In the genomic region with DNA sequence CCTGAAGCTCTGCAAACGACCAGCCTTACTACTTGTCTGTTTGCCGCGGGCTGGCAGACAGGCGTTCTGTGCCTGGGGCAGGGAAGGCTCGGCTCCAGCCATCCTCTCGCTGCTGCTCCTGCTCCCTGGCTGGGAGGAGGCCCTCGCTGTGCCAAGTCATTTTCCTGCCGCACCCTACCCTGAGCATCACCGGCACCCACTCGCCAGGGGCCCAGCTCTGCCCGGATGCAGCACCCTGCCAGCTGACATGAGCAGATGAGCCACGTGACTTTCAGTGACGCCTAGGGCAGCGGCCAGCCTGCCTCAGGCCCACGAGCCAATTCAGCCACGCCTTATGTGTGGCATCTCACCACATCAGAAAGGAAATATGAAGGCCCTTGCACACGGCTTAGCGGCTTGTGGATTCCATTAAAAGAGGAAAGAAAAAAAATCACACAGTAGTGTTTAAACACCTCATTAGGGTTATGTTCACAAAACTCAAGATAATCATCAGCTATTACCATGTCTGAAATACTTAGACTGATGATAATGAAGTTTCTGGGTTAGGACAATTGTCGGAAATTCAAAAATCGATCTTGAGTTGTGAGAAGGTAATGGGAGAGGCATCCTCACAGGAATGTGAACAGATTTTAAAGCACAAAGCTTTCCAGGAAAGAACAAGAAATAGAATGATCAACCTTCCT, we compare ENCODE assay signal across 23 cellular contexts.
A peak's percentile ranks its signal among the peaks of the same experiment; 100 is the strongest.
DNase-seq lines count a peak whose midpoint lies in the region; ATAC-seq and TF ChIP-seq lines count a peak whose summit lies in the region.
"Had no signal": no experiment of that assay in that cellular context is flagged by ENCODE, and none has a peak within 500 bp of the region (broad histone marks: within the 10 kb centered on the region; RNA-seq: fewer than 3 reads in every experiment).

No MANE protein-coding gene starts in this region.

- no peaks in the 10 kb centered on the region for H3K4me1 Mint-ChIP-seq in activated naive CD8-positive, alpha-beta T cell (ENCODE audit: low read depth)
- no peaks in the 10 kb centered on the region for H3K4me1 Mint-ChIP-seq in activated naive CD8-positive, alpha-beta T cell treated with anti-CD3 and anti-CD28 coated beads, Interleukin-2, amount 50 U/mL, for 24 hours
- H3K4me1 Mint-ChIP-seq in endothelial cell (ENCODE audit: unreplicated experiment) (peaks cover 8% of the 10 kb centered on the region), natural killer cell (peaks cover 21 to 28% of the 10 kb centered on the region in 2 donors)

- no peaks in the 10 kb centered on the region for H3K9me3 ChIP-seq in spleen
- H3K9me3 ChIP-seq: breast epithelium, left lung, SK-N-SH had no signal

- intact Hi-C loops in natural killer cell (cut with micrococcal nuclease), result loop anchor here (1.0 to 5.0 kb wide), 2 partner anchors 39 to 169 kb away; no protein-coding TSS in a partner anchor
- intact Hi-C loops in spleen (cut with DNase I; ENCODE audit: low total_unique reads), result no loop called here

- no peak for TF ChIP-seq CTCF in endothelial cell (IDR thresholded peaks at IDR 0.05; ENCODE audit: unreplicated experiment)
- no peak for TF ChIP-seq CTCF in natural killer cell (IDR thresholded peaks at IDR 0.05)
- TF ChIP-seq CTCF in spleen (IDR thresholded peaks at IDR 0.05 in 8 of 11, conservative IDR thresholded peaks at IDR 0.05 in 3 of 11), result no peak

- no peaks in the 10 kb centered on the region for H3K36me3 Mint-ChIP-seq in activated naive CD8-positive, alpha-beta T cell
- peaks cover 1% of the 10 kb centered on the region for H3K36me3 Mint-ChIP-seq in activated naive CD8-positive, alpha-beta T cell treated with anti-CD3 and anti-CD28 coated beads, Interleukin-2, amount 50 U/mL, for 24 hours (ENCODE audit: low read depth)
- peaks cover 12% of the 10 kb centered on the region for H3K36me3 Mint-ChIP-seq in endothelial cell (ENCODE audit: low read depth, unreplicated experiment)
- no peaks in the 10 kb centered on the region for H3K36me3 Mint-ChIP-seq in natural killer cell
- H3K36me3 Mint-ChIP-seq: activated naive CD4-positive, alpha-beta T cell treated with anti-CD3 and anti-CD28 coated beads, Interleukin-2, amount 50 U/mL, for 72 hours had no signal

- H3K36me3 ChIP-seq in spleen, result peaks cover 3 to 96% (median 61%) of the 10 kb centered on the region in 6 donors

- no peaks in the 10 kb centered on the region for H3K27me3 Mint-ChIP-seq in activated naive CD8-positive, alpha-beta T cell
- no peaks in the 10 kb centered on the region for H3K27me3 Mint-ChIP-seq in activated naive CD8-positive, alpha-beta T cell treated with anti-CD3 and anti-CD28 coated beads, Interleukin-2, amount 50 U/mL, for 24 hours
- H3K27me3 Mint-ChIP-seq in endothelial cell (ENCODE audit: unreplicated experiment) (no peaks in the 10 kb centered on the region), natural killer cell (ENCODE audit: low read depth in 2 of 2) (no peaks in the 10 kb centered on the region)

- peak overlapping the region; percentile 13 for H3K27ac Mint-ChIP-seq in activated naive CD8-positive, alpha-beta T cell
- H3K27ac Mint-ChIP-seq in activated naive CD8-positive, alpha-beta T cell treated with anti-CD3 and anti-CD28 coated beads, Interleukin-2, amount 50 U/mL, for 24 hours, result no peak overlapping the region
- H3K27ac Mint-ChIP-seq in endothelial cell (ENCODE audit: unreplicated experiment), result no peak overlapping the region
- H3K27ac Mint-ChIP-seq in natural killer cell, result peak overlapping the region; percentile 92
- H3K27ac Mint-ChIP-seq: activated naive CD4-positive, alpha-beta T cell treated with anti-CD3 and anti-CD28 coated beads, Interleukin-2, amount 50 U/mL, for 72 hours had no signal

- no peak for ATAC-seq in activated naive CD8-positive, alpha-beta T cell treated with anti-CD3 and anti-CD28 coated beads, Interleukin-2, amount 50 U/mL, for 24 hours
- ATAC-seq in natural killer cell (peak; percentile 84 to 93 (median 90)), GM19328 (IDR thresholded peaks at IDR 0.05; ENCODE audit: unreplicated experiment) (no peak)
- ATAC-seq: activated naive CD4-positive, alpha-beta T cell treated with anti-CD3 and anti-CD28 coated beads, Interleukin-2, amount 50 U/mL, for 72 hours; left lung; Panc1 had no signal

- no peak overlapping the region for H3K4me3 ChIP-seq in spleen
- H3K4me3 ChIP-seq: breast epithelium, left lung, smooth muscle cell had no signal

- DNase-seq in activated naive CD8-positive, alpha-beta T cell treated with anti-CD3 and anti-CD28 coated beads, Interleukin-2, amount 50 U/mL, for 24 hours, result no peak
- no peak for DNase-seq in endothelial cell (ENCODE audit: low spot score)
- DNase-seq in natural killer cell, result peak; percentile 55
- DNase-seq in NCI-H524 treated with DMSO at 0.1 percent for 48 hours (lab: John Stamatoyannopoulos, UW), result no peak
- DNase-seq in spleen, result no peak
- DNase-seq in NK-92 treated with Interleukin-12 subunit alpha and Interleukin-12 subunit beta, amount 100 ng/mL, for 24 hours (lab: John Stamatoyannopoulos, UW), result no peak
- DNase-seq: activated CD4-positive, alpha-beta T cell treated with anti-CD3 and anti-CD28 coated beads, Interleukin-2, amount 50 U/mL, for 1 hour; activated T-cell treated with anti-CD3 and anti-CD28 coated beads, Interleukin-2, amount 50 U/mL, for 1 hour; Karpas-422; NCI-H1417; NCI-H2171 treated with DMSO at 0.1 percent for 48 hours; NCI-H82; SK-N-SH had no signal

- H3K4me3 Mint-ChIP-seq in activated naive CD8-positive, alpha-beta T cell, result no peak overlapping the region
- H3K4me3 Mint-ChIP-seq in activated naive CD8-positive, alpha-beta T cell treated with anti-CD3 and anti-CD28 coated beads, Interleukin-2, amount 50 U/mL, for 24 hours, result no peak overlapping the region
- H3K4me3 Mint-ChIP-seq in endothelial cell (ENCODE audit: unreplicated experiment) (peak overlapping the region; percentile 19), natural killer cell (peak overlapping the region; percentile 82)

- TF ChIP-seq POLR2A in spleen (IDR thresholded peaks at IDR 0.05), result no peak

- WGBS in spleen, 5 donors, result 75 to 84% (median 81%) methylated on average over 20 of the region's 20 CpGs

- H3K4me1 ChIP-seq in spleen, result no peaks in the 10 kb centered on the region
- H3K4me1 ChIP-seq: breast epithelium, left lung, parathyroid adenoma had no signal

- no peaks in the 10 kb centered on the region for H3K9me3 Mint-ChIP-seq in activated naive CD8-positive, alpha-beta T cell (ENCODE audit: low read depth)
- no peaks in the 10 kb centered on the region for H3K9me3 Mint-ChIP-seq in activated naive CD8-positive, alpha-beta T cell treated with anti-CD3 and anti-CD28 coated beads, Interleukin-2, amount 50 U/mL, for 24 hours
- H3K9me3 Mint-ChIP-seq in endothelial cell (ENCODE audit: unreplicated experiment) (no peaks in the 10 kb centered on the region), natural killer cell (no peaks in the 10 kb centered on the region)
- H3K9me3 Mint-ChIP-seq: activated naive CD4-positive, alpha-beta T cell treated with anti-CD3 and anti-CD28 coated beads, Interleukin-2, amount 50 U/mL, for 72 hours had no signal

- no peak overlapping the region for H3K27ac ChIP-seq in spleen
- H3K27ac ChIP-seq: 22Rv1, breast epithelium, C4-2B, left lung, parathyroid adenoma had no signal

- no peaks in the 10 kb centered on the region for H3K27me3 ChIP-seq in spleen (replicated peaks in 1 of 7)
- H3K27me3 ChIP-seq: breast epithelium, left lung had no signal

Comparison
In these comparisons a context has a peak if more than half of its experiments do, and no peak if none do; other contexts are left out.
1. H3K27ac Mint-ChIP-seq: peak in activated naive CD8-positive, alpha-beta T cell (single experiment) and natural killer cell (2 of 2); none in activated naive CD8-positive, alpha-beta T cell treated with anti-CD3 and anti-CD28 coated beads, Interleukin-2, amount 50 U/mL, for 24 hours (single experiment) and endothelial cell (single experiment).
2. H3K4me3 Mint-ChIP-seq: peak in endothelial cell (single experiment) and natural killer cell (single experiment); none in activated naive CD8-positive, alpha-beta T cell (single experiment) and activated naive CD8-positive, alpha-beta T cell treated with anti-CD3 and anti-CD28 coated beads, Interleukin-2, amount 50 U/mL, for 24 hours (single experiment).
3. ATAC-seq: peak in natural killer cell (3 of 3); none in activated naive CD8-positive, alpha-beta T cell treated with anti-CD3 and anti-CD28 coated beads, Interleukin-2, amount 50 U/mL, for 24 hours (single experiment) and GM19328 (single experiment).